8 cellular contexts compared by ENCODE assay signal in genomic region chr18:13159579-13159978, GRCh38. TPM values are rescaled to one million over a fixed set of nuclear protein-coding genes. Genes with fewer than 3 reads are reported as not detected.
DNase-seq lines count a peak whose midpoint lies in the region; ATAC-seq and TF ChIP-seq lines count a peak whose summit lies in the region.

No MANE protein-coding gene starts in this region.

- H3K4me3 ChIP-seq in H7 (ENCODE audit: insufficient read depth, low read depth, low read length) (no peak overlapping the region), astrocyte of the cerebellum (ENCODE audit: low read depth, low read length) (no peak overlapping the region)

- peak; percentile 80 for TF ChIP-seq CTCF in astrocyte of the cerebellum (IDR thresholded peaks at IDR 0.05; ENCODE audit: low read depth, low read length, missing control alignments)

- H3K36me3 ChIP-seq in H7 (replicated peaks; ENCODE audit: control insufficient read depth, insufficient read depth, low read length): no peaks in the 10 kb centered on the region

- no peaks in the 10 kb centered on the region for H3K27me3 ChIP-seq in H7 (ENCODE audit: control insufficient read depth, insufficient read depth, low read length)

- DNase-seq in COLO668 (lab: John Stamatoyannopoulos, UW; ENCODE audit: unreplicated experiment) (peak; percentile 71), H7 (peak; percentile 83), NCI-H446 treated with DMSO at 0.1 percent for 48 hours (lab: John Stamatoyannopoulos, UW) (peak; percentile 3), astrocyte of the cerebellum (ENCODE audit: low read depth) (peak; percentile 62), iPS DF 4.7 (ENCODE audit: extremely low read depth, low spot score) (peak; percentile 81), smooth muscle cell of the brain vasculature (ENCODE audit: low read depth, low spot score) (peak; percentile 54)

- in situ Hi-C loops in astrocyte of the cerebellum (cut with HindIII; ENCODE audit: low sequenced_read_pairs): no loop called here

- ATAC-seq in GM18909 (IDR thresholded peaks at IDR 0.05; ENCODE audit: poor library complexity, unreplicated experiment) (no peak), HG03457 (IDR thresholded peaks at IDR 0.05; ENCODE audit: unreplicated experiment) (no peak)

RNA-seq across cellular contexts. Expression of gene LDLRAD4, which starts 59.0 kb away (rescaled TPM):
- total RNA-seq in H7 (2014; rRNA removed; shearing (Covaris generic)): 21.0 and 23.9 TPM in 2 replicates

Comparison
In these comparisons a context has a peak if more than half of its experiments do, and no peak if none do; other contexts are left out.
1. DNase-seq: peak in every context shown above with its lines; median percentile 83 in H7; 81 in iPS DF 4.7; 71 in COLO668; 62 in astrocyte of the cerebellum; 54 in smooth muscle cell of the brain vasculature; 3 in NCI-H446 treated with DMSO at 0.1 percent for 48 hours.